ENCODE assay signal across 23 cellular contexts in genomic region chr12:7064516-7064915, GRCh38. TPM values are rescaled to one million over a fixed set of nuclear protein-coding genes. Genes with fewer than 3 reads are reported as not detected.
"Had no signal": no experiment of that assay in that cellular context is flagged by ENCODE, and none has a peak within 500 bp of the region (broad histone marks: within the 10 kb centered on the region; RNA-seq: fewer than 3 reads in every experiment).

No MANE protein-coding gene starts in this region.

- H3K9me3 ChIP-seq: ovary, psoas muscle, suprapubic skin, transverse colon, upper lobe of right lung, uterus had no signal

- H3K4me3 ChIP-seq: dorsolateral prefrontal cortex, lung, ovary, psoas muscle, suprapubic skin, transverse colon, upper lobe of right lung, uterus had no signal

- DNase-seq: dorsolateral prefrontal cortex; effector CD4-positive, alpha-beta T cell; hypothalamus; immature natural killer cell; islet precursor cell; kidney glomerular epithelial cell; left colon; natural killer cell; occipital lobe; posterior cingulate gyrus; psoas muscle; right cardiac atrium; small intestine; stimulated activated CD4-positive, alpha-beta T cell treated with anti-CD3 and anti-CD28 coated beads, Interleukin-15, amount 100 ng/mL, for 24 hours; stimulated activated CD4-positive, alpha-beta T cell treated with anti-CD3 and anti-CD28 coated beads, Interleukin-2, amount 100 ng/mL, for 48 hours; stimulated activated naive B cell treated with anti-CD40 and anti-IgM and Interleukin-4, amounts not matched to agents 10 μg/mL and 1 μg/mL and 100 μg/mL, for 72 hours; transverse colon; upper lobe of right lung; uterus had no signal

- H3K27me3 ChIP-seq: dorsolateral prefrontal cortex, ovary, suprapubic skin, transverse colon, upper lobe of right lung, uterus had no signal

- H3K27ac ChIP-seq: dorsolateral prefrontal cortex, psoas muscle, suprapubic skin, transverse colon, upper lobe of right lung, uterus had no signal

- FAIRE-seq: frontal cortex, small intestine had no signal

- H3K36me3 ChIP-seq: ovary, transverse colon, uterus had no signal

- ATAC-seq: left colon; natural killer cell; psoas muscle; right cardiac atrium; stimulated activated naive B cell treated with anti-CD40 and anti-IgM and Interleukin-4, amounts not matched to agents 10 μg/mL and 1 μg/mL and 100 μg/mL, for 72 hours; upper lobe of right lung had no signal

RNA-seq across cellular contexts. Expression of gene C1S, which starts 4.0 kb away (rescaled TPM):
- polyA plus RNA-seq: immature natural killer cell had no signal
